In genomic region chr4:123354701-123355100, GRCh38 we compare ENCODE assay signal across 26 cellular contexts.
"Had no signal": no experiment of that assay in that cellular context is flagged by ENCODE, and none has a peak within 500 bp of the region (broad histone marks: within the 10 kb centered on the region; RNA-seq: fewer than 3 reads in every experiment).

No MANE protein-coding gene starts in this region.

- H3K4me3 ChIP-seq: left lung, lung, mucosa of descending colon, ovary, prostate gland, spleen, transverse colon, upper lobe of left lung, vagina had no signal

- H3K4me1 ChIP-seq: prostate gland had no signal

- H3K27me3 ChIP-seq: left lung, ovary, spleen, transverse colon, upper lobe of left lung, vagina had no signal

- H3K36me3 ChIP-seq: left lung, ovary, prostate gland, spleen, transverse colon, upper lobe of left lung, vagina had no signal

- H3K27ac Mint-ChIP-seq: immature natural killer cell; naive thymus-derived CD4-positive, alpha-beta T cell; natural killer cell treated with Interleukin-12 subunit alpha and Interleukin-12 subunit beta and Interleukin-15 and Interleukin-18, amount 100 ng/mL, for 72 hours; stimulated activated memory B cell treated with anti-CD40 and anti-IgM and Interleukin-4, amounts not matched to agents 10 μg/mL and 1 μg/mL and 100 μg/mL, for 72 hours had no signal

- H3K9me3 ChIP-seq: left lung, mucosa of descending colon, ovary, prostate gland, spleen, transverse colon, upper lobe of left lung, vagina had no signal

- H3K27ac ChIP-seq: left lung, ovary, prostate gland, spleen, transverse colon, upper lobe of left lung, vagina had no signal

- H3K4me3 Mint-ChIP-seq: immature natural killer cell; naive thymus-derived CD4-positive, alpha-beta T cell; natural killer cell treated with Interleukin-12 subunit alpha and Interleukin-12 subunit beta and Interleukin-15 and Interleukin-18, amount 100 ng/mL, for 72 hours; stimulated activated memory B cell treated with anti-CD40 and anti-IgM and Interleukin-4, amounts not matched to agents 10 μg/mL and 1 μg/mL and 100 μg/mL, for 72 hours had no signal

- H3K9me3 Mint-ChIP-seq: natural killer cell treated with Interleukin-12 subunit alpha and Interleukin-12 subunit beta and Interleukin-15 and Interleukin-18, amount 100 ng/mL, for 72 hours; stimulated activated memory B cell treated with anti-CD40 and anti-IgM and Interleukin-4, amounts not matched to agents 10 μg/mL and 1 μg/mL and 100 μg/mL, for 72 hours had no signal

- DNase-seq: head of caudate nucleus; hypothalamus; immature natural killer cell; kidney; left colon; left lung; midbrain; mucosa of descending colon; naive thymus-derived CD4-positive, alpha-beta T cell; ovary; posterior cingulate gyrus; retina; right cardiac atrium; small intestine; spleen; stimulated activated CD4-positive, alpha-beta T cell treated with anti-CD3 and anti-CD28 coated beads, Interleukin-4, amount 100 ng/mL, for 24 hours; stimulated activated naive CD4-positive, alpha-beta T cell treated with Interleukin-2 at 50 U/mL for 16 hours; substantia nigra; transverse colon had no signal

- ATAC-seq: left colon; left lung; mucosa of descending colon; naive thymus-derived CD4-positive, alpha-beta T cell; natural killer cell treated with Interleukin-12 subunit alpha and Interleukin-12 subunit beta and Interleukin-15 and Interleukin-18, amount 100 ng/mL, for 72 hours; right cardiac atrium; sciatic nerve; stimulated activated memory B cell treated with anti-CD40 and anti-IgM and Interleukin-4, amounts not matched to agents 10 μg/mL and 1 μg/mL and 100 μg/mL, for 72 hours had no signal
